18 cellular contexts compared by ENCODE assay signal in genomic region chr4:83503974-83504373, GRCh38. TPM values are rescaled to one million over a fixed set of nuclear protein-coding genes. Genes with fewer than 3 reads are reported as not detected.
A peak's percentile ranks its signal among the peaks of the same experiment; 100 is the strongest.
DNase-seq lines count a peak whose midpoint lies in the region; ATAC-seq, FAIRE-seq and TF ChIP-seq lines count a peak whose summit lies in the region.
"Had no signal": no experiment of that assay in that cellular context is flagged by ENCODE, and none has a peak within 500 bp of the region (broad histone marks: within the 10 kb centered on the region; RNA-seq: fewer than 3 reads in every experiment).

No MANE protein-coding gene starts in this region.

- TF ChIP-seq EP300 in K562 (IDR thresholded peaks at IDR 0.05; ENCODE audit: low read length), result no peak

- no peaks in the 10 kb centered on the region; a peak in 2 of 5 replicates for H3K4me1 ChIP-seq in K562 (replicated peaks in 1 of 2; ENCODE audit: control insufficient read depth in 2 of 2, insufficient read depth in 2 of 2, low read length in 2 of 2)
- H3K4me1 ChIP-seq in tibial artery, result no peaks in the 10 kb centered on the region
- H3K4me1 ChIP-seq: BLaER1, right lobe of liver had no signal

- peaks cover 2% of the 10 kb centered on the region for H3K36me3 Mint-ChIP-seq in T-helper 1 cell treated with Interleukin-12 subunit alpha and Interleukin-12 subunit beta and Interleukin-4 antibody, amounts not matched to agents 30 μg/mL and 1 μg/mL, for 36 hours (ENCODE audit: low read depth)
- no peaks in the 10 kb centered on the region for H3K36me3 Mint-ChIP-seq in WTC11

- no peak for TF ChIP-seq POLR2A in K562 (conservative IDR thresholded peaks at IDR 0.05)

- H3K79me2 ChIP-seq in K562 (ENCODE audit: control insufficient read depth, insufficient read depth, low read length), result no peaks in the 10 kb centered on the region

- no TSS peak for BruUV-seq in K562 (replicated peaks; lab: Mats Ljungman, UMichigan)

- no peak for FAIRE-seq in K562 (lab: Jason Lieb, UNC)

- H3K36me3 ChIP-seq in K562 (ENCODE audit: control insufficient read depth, insufficient read depth, low read length) (no peaks in the 10 kb centered on the region), tibial artery (no peaks in the 10 kb centered on the region)
- H3K36me3 ChIP-seq: BLaER1, right lobe of liver had no signal

- no peak overlapping the region for H3K4me3 ChIP-seq in K562
- no peak overlapping the region for H3K4me3 ChIP-seq in tibial artery
- H3K4me3 ChIP-seq: BLaER1, right lobe of liver had no signal

- ATAC-seq in stimulated activated naive CD8-positive, alpha-beta T cell treated with anti-CD3 and anti-CD28 coated beads, Interleukin-15, amount 100 ng/mL, for 72 hours, result peak; percentile 54
- ATAC-seq in stimulated activated naive CD8-positive, alpha-beta T cell treated with anti-CD3 and anti-CD28 coated beads, Interleukin-15, Interleukin-2, amounts not matched to agents 100 U/mL and 50 U/mL, for 24 hours, result no peak
- no peak for ATAC-seq in K562
- ATAC-seq in WTC11, result no peak
- ATAC-seq: left ventricle myocardium superior, right lobe of liver had no signal

- H3K27me3 ChIP-seq in K562 (ENCODE audit: control insufficient read depth in 2 of 2, insufficient read depth in 2 of 2, low read length in 2 of 2) (no peaks in the 10 kb centered on the region), tibial artery (no peaks in the 10 kb centered on the region)
- H3K27me3 ChIP-seq: BLaER1, right lobe of liver had no signal

- H3K9me3 Mint-ChIP-seq in stimulated activated naive CD8-positive, alpha-beta T cell treated with anti-CD3 and anti-CD28 coated beads, Interleukin-15, amount 100 ng/mL, for 72 hours, result no peaks in the 10 kb centered on the region
- H3K9me3 Mint-ChIP-seq in T-helper 1 cell treated with Interleukin-12 subunit alpha and Interleukin-12 subunit beta and Interleukin-4 antibody, amounts not matched to agents 30 μg/mL and 1 μg/mL, for 36 hours, result no peaks in the 10 kb centered on the region
- H3K9me3 Mint-ChIP-seq in WTC11, result peaks cover under 1% of the 10 kb centered on the region; the same call in 1 of the 2 replicates

- TF ChIP-seq CTCF in K562 (IDR thresholded peaks at IDR 0.05 in 2 of 3, conservative IDR thresholded peaks at IDR 0.05 in 1 of 3; ENCODE audit: insufficient read depth in 2 of 3, low read depth in 1 of 3, low read length in 3 of 3) (no peak), WTC11 (IDR thresholded peaks at IDR 0.05) (no peak), tibial artery (IDR thresholded peaks at IDR 0.05) (no peak)

- POLR2A ChIA-PET in K562 (lab: Yijun Ruan, JAX) (no interaction called here), WTC11 (lab: Charles Lee) (no interaction called here)

- H3K9ac ChIP-seq in K562 (ENCODE audit: insufficient read depth in 1 of 2, low read depth in 2 of 2, low read length in 2 of 2), result no peak overlapping the region
- H3K9ac ChIP-seq: BLaER1 had no signal

- H3K27ac ChIP-seq in K562 (ENCODE audit: extremely low read depth, low read depth, low read length) (no peak overlapping the region), tibial artery (no peak overlapping the region)
- H3K27ac ChIP-seq: BLaER1, right lobe of liver had no signal

- intact Hi-C loops in K562 (cut with micrococcal nuclease), result loop anchor here (10.0 kb wide), 2 partner anchors 251 to 1001 kb away; no protein-coding TSS in a partner anchor
- intact Hi-C loops in tibial artery (cut with DNase I; ENCODE audit: low total_unique reads), result no loop called here

- CTCF ChIA-PET in K562 (lab: Yijun Ruan, JAX; ENCODE audit: low intra/inter-chr PET ratio), result no interaction called here
- CTCF ChIA-PET in WTC11 (lab: Charles Lee), result no interaction called here

- no peak for TF ChIP-seq RAD21 in K562 (CRISPR knock-in tag; conservative IDR thresholded peaks at IDR 0.05 in 1 of 2, IDR thresholded peaks at IDR 0.05 in 1 of 2)

- H3K9me1 ChIP-seq in K562 (ENCODE audit: control insufficient read depth, insufficient read depth, low read length), result no peaks in the 10 kb centered on the region

- H3K9me3 ChIP-seq in K562 (replicated peaks; ENCODE audit: control insufficient read depth, insufficient read depth, low read depth, low read length), result no peaks in the 10 kb centered on the region
- H3K9me3 ChIP-seq in tibial artery, result no peaks in the 10 kb centered on the region
- H3K9me3 ChIP-seq: BLaER1, right lobe of liver had no signal

- in situ Hi-C loops in K562 (cut with MboI), result loop anchor here (25.0 kb wide), 1 partner anchor 1008 kb away; no protein-coding TSS in a partner anchor

- H3K27ac Mint-ChIP-seq in stimulated activated naive CD8-positive, alpha-beta T cell treated with anti-CD3 and anti-CD28 coated beads, Interleukin-15, amount 100 ng/mL, for 72 hours, result no peak overlapping the region
- H3K27ac Mint-ChIP-seq in T-helper 1 cell treated with Interleukin-12 subunit alpha and Interleukin-12 subunit beta and Interleukin-4 antibody, amounts not matched to agents 30 μg/mL and 1 μg/mL, for 36 hours, result peak overlapping the region; percentile 12
- no peak overlapping the region for H3K27ac Mint-ChIP-seq in WTC11

- H3K4me3 Mint-ChIP-seq in stimulated activated naive CD8-positive, alpha-beta T cell treated with anti-CD3 and anti-CD28 coated beads, Interleukin-15, amount 100 ng/mL, for 72 hours, result no peak overlapping the region
- H3K4me3 Mint-ChIP-seq in T-helper 1 cell treated with Interleukin-12 subunit alpha and Interleukin-12 subunit beta and Interleukin-4 antibody, amounts not matched to agents 30 μg/mL and 1 μg/mL, for 36 hours, result no peak overlapping the region
- no peak overlapping the region for H3K4me3 Mint-ChIP-seq in WTC11

- H3K27me3 Mint-ChIP-seq in stimulated activated naive CD8-positive, alpha-beta T cell treated with anti-CD3 and anti-CD28 coated beads, Interleukin-15, amount 100 ng/mL, for 72 hours, result no peaks in the 10 kb centered on the region
- H3K27me3 Mint-ChIP-seq in T-helper 1 cell treated with Interleukin-12 subunit alpha and Interleukin-12 subunit beta and Interleukin-4 antibody, amounts not matched to agents 30 μg/mL and 1 μg/mL, for 36 hours (ENCODE audit: low read depth), result no peaks in the 10 kb centered on the region
- no peaks in the 10 kb centered on the region; the same call in 1 of the 2 replicates for H3K27me3 Mint-ChIP-seq in WTC11 (ENCODE audit: low read depth)

- H3K4me1 Mint-ChIP-seq in stimulated activated naive CD8-positive, alpha-beta T cell treated with anti-CD3 and anti-CD28 coated beads, Interleukin-15, amount 100 ng/mL, for 72 hours, result peaks cover 7% of the 10 kb centered on the region
- H3K4me1 Mint-ChIP-seq in T-helper 1 cell treated with Interleukin-12 subunit alpha and Interleukin-12 subunit beta and Interleukin-4 antibody, amounts not matched to agents 30 μg/mL and 1 μg/mL, for 36 hours (ENCODE audit: low read depth), result peaks cover 9% of the 10 kb centered on the region
- H3K4me1 Mint-ChIP-seq in WTC11, result peaks cover 7% of the 10 kb centered on the region

- H2AFZ ChIP-seq in K562 (ENCODE audit: low read depth, low read length), result peak overlapping the region; percentile 34

- no peak for DNase-seq in stimulated activated naive CD8-positive, alpha-beta T cell treated with anti-CD3 and anti-CD28 coated beads, Interleukin-15, amount 100 ng/mL, for 72 hours
- DNase-seq in stimulated activated naive CD8-positive, alpha-beta T cell treated with anti-CD3 and anti-CD28 coated beads, Interleukin-15, Interleukin-2, amounts not matched to agents 100 U/mL and 50 U/mL, for 24 hours, result no peak
- DNase-seq in K562 (ENCODE audit: extremely low read depth in 1 of 4, low spot score in 3 of 4) (no peak), WTC11 (ENCODE audit: low spot score) (no peak), DMS 273 (lab: John Stamatoyannopoulos, UW; ENCODE audit: unreplicated experiment) (no peak), tibial artery (no peak)
- DNase-seq: activated CD8-positive, alpha-beta memory T cell treated with anti-CD3 and anti-CD28 coated beads, Interleukin-2, amount 50 U/mL, for 4 hours; amniotic stem cell; caudate nucleus; DMS153; left ventricle myocardium superior; NCI-H1417; NCI-H524; occipital lobe; right lobe of liver; SW 1271 had no signal

- no peaks in the 10 kb centered on the region for H4K20me1 ChIP-seq in K562 (replicated peaks; ENCODE audit: control insufficient read depth, insufficient read depth, low read length)
- H4K20me1 ChIP-seq: BLaER1 had no signal

- no peak overlapping the region for H3K4me2 ChIP-seq in K562 (ENCODE audit: insufficient read depth, low read length)
- H3K4me2 ChIP-seq: BLaER1 had no signal

RNA-seq across cellular contexts. Expression of gene ABRAXAS1, which starts 19.1 kb away (rescaled TPM):
- 14.8 and 37.7 TPM in 2 replicates for total RNA-seq in K562 (2011; cell fraction: chromatin; rRNA removed; ENCODE audit: low replicate concordance)
- 19.7 and 26.7 TPM in 2 replicates for total RNA-seq in K562 (2011; cell fraction: nucleolus; rRNA removed)
- 29.8 and 51.8 TPM in 2 replicates for total RNA-seq in K562 (2011; cell fraction: nucleoplasm; rRNA removed)
- total RNA-seq in K562 (2014; rRNA removed) (18.4 and 27.0 TPM in 2 replicates), K562 (2014; rRNA removed; fragmentation: Illumina TruSeq; extraction: Trizol) (22.4 and 26.0 TPM in 2 replicates), K562 (2015; rRNA removed; fragmentation: Illumina TruSeq; extraction: Trizol) (17.9 and 22.1 TPM in 2 replicates), K562 (2021) (27.6 and 30.9 TPM in 2 replicates), WTC11 (2021) (26.3 to 36.6 TPM (median 35.5 TPM) in 3 replicates)
- polyA plus RNA-seq in K562 (2011; rRNA removed) (43.2 and 48.3 TPM in 2 replicates), K562 (2014; fragmentation: Illumina TruSeq; extraction: Trizol) (37.6 and 37.7 TPM in 2 replicates), K562 (2014; fragmentation: Nextera tagmentation; extraction: Ambion mirVana) (10 to 100 TPM; 10.8 to 13.7 TPM), K562 (2014; rRNA removed) (20.6 and 32.9 TPM in 2 replicates)
- 7.0 and 20.7 TPM in 2 replicates for polyA plus RNA-seq in K562 (2011; cell fraction: cytosol; rRNA removed)
- polyA plus RNA-seq in K562 (2011; cell fraction: nucleus; rRNA removed), result 13.5 and 17.7 TPM in 2 replicates
- polyA plus RNA-seq in K562 (2012), result 23.7 and 59.5 TPM in 2 replicates
- polyA minus RNA-seq in K562 (2011; rRNA and poly(A)+ RNA removed), result 45.2 and 54.5 TPM in 2 replicates
- 20.3 and 21.8 TPM in 2 replicates for polyA minus RNA-seq in K562 (2011; cell fraction: cytosol; rRNA and poly(A)+ RNA removed)
- polyA minus RNA-seq in K562 (2011; cell fraction: nucleus; rRNA and poly(A)+ RNA removed), result 20.1 and 30.0 TPM in 2 replicates

RNA-seq across cellular contexts. Expression of gene GPAT3, which starts 31.9 kb away (rescaled TPM):
- 17.1 and 23.6 TPM in 2 replicates for total RNA-seq in K562 (2011; cell fraction: chromatin; rRNA removed; ENCODE audit: low replicate concordance)
- 15.7 and 18.8 TPM in 2 replicates for total RNA-seq in K562 (2011; cell fraction: nucleolus; rRNA removed)
- total RNA-seq in K562 (2011; cell fraction: nucleoplasm; rRNA removed), result 17.5 and 23.5 TPM in 2 replicates
- total RNA-seq in K562 (2014; rRNA removed) (7.9 and 14.0 TPM in 2 replicates), K562 (2014; rRNA removed; fragmentation: Illumina TruSeq; extraction: Trizol) (15.1 and 18.8 TPM in 2 replicates), K562 (2015; rRNA removed; fragmentation: Illumina TruSeq; extraction: Trizol) (16.1 and 17.0 TPM in 2 replicates), K562 (2021) (14.9 and 15.0 TPM in 2 replicates), WTC11 (2021) (1.3 to 1.6 TPM (median 1.6 TPM) in 3 replicates)
- polyA plus RNA-seq in K562 (2011; rRNA removed) (12.8 and 14.0 TPM in 2 replicates), K562 (2014; fragmentation: Illumina TruSeq; extraction: Trizol) (12.0 and 12.3 TPM in 2 replicates), K562 (2014; fragmentation: Nextera tagmentation; extraction: Ambion mirVana) (1 to 10 TPM; 4.1 to 7.2 TPM), K562 (2014; rRNA removed) (9.4 and 13.1 TPM in 2 replicates)
- polyA plus RNA-seq in K562 (2011; cell fraction: cytosol; rRNA removed), result 9.0 and 11.3 TPM in 2 replicates
- 6.7 and 10.4 TPM in 2 replicates for polyA plus RNA-seq in K562 (2011; cell fraction: nucleus; rRNA removed)
- 14.1 and 29.3 TPM in 2 replicates for polyA plus RNA-seq in K562 (2012)
- polyA minus RNA-seq in K562 (2011; rRNA and poly(A)+ RNA removed), result 11.0 and 12.6 TPM in 2 replicates
- 5.2 and 5.6 TPM in 2 replicates for polyA minus RNA-seq in K562 (2011; cell fraction: cytosol; rRNA and poly(A)+ RNA removed)
- 3.5 and 5.6 TPM in 2 replicates for polyA minus RNA-seq in K562 (2011; cell fraction: nucleus; rRNA and poly(A)+ RNA removed)
- total RNA-seq: occipital lobe had no signal

RNA-seq across cellular contexts. Expression of gene MRPS18C, which starts 48.1 kb away (rescaled TPM):
- total RNA-seq in K562 (2011; cell fraction: chromatin; rRNA removed; ENCODE audit: low replicate concordance), result 23.5 and 59.1 TPM in 2 replicates
- total RNA-seq in K562 (2011; cell fraction: nucleolus; rRNA removed), result 20.2 and 21.1 TPM in 2 replicates
- total RNA-seq in K562 (2011; cell fraction: nucleoplasm; rRNA removed), result 35.0 and 61.6 TPM in 2 replicates
- 53.3 and 54.3 TPM in 2 replicates for total RNA-seq in K562 (2014; rRNA removed)
- 149 and 150 TPM in 2 replicates for total RNA-seq in K562 (2014; rRNA removed; fragmentation: Illumina TruSeq; extraction: Trizol)
- total RNA-seq in K562 (2015; rRNA removed; fragmentation: Illumina TruSeq; extraction: Trizol), result 114 and 138 TPM in 2 replicates
- total RNA-seq in K562 (2021), result 110 and 115 TPM in 2 replicates
- 71.9 and 94.6 TPM in 2 replicates for polyA plus RNA-seq in K562 (2011; rRNA removed)
- 19.2 and 45.8 TPM in 2 replicates for polyA plus RNA-seq in K562 (2011; cell fraction: cytosol; rRNA removed)
- polyA plus RNA-seq in K562 (2011; cell fraction: nucleus; rRNA removed), result 14.5 and 28.5 TPM in 2 replicates
- 76.9 and 195 TPM in 2 replicates for polyA plus RNA-seq in K562 (2012)
- 96.5 and 138 TPM in 2 replicates for polyA plus RNA-seq in K562 (2014; fragmentation: Illumina TruSeq; extraction: Trizol)
- 100 to 1,000 TPM; 329 to 390 TPM for polyA plus RNA-seq in K562 (2014; fragmentation: Nextera tagmentation; extraction: Ambion mirVana)
- polyA plus RNA-seq in K562 (2014; rRNA removed), result 77.0 and 79.9 TPM in 2 replicates
- 51.3 and 62.6 TPM in 2 replicates for polyA minus RNA-seq in K562 (2011; rRNA and poly(A)+ RNA removed)
- 12.3 and 51.6 TPM in 2 replicates for polyA minus RNA-seq in K562 (2011; cell fraction: cytosol; rRNA and poly(A)+ RNA removed)
- 19.7 and 35.3 TPM in 2 replicates for polyA minus RNA-seq in K562 (2011; cell fraction: nucleus; rRNA and poly(A)+ RNA removed)
- total RNA-seq in WTC11 (2021), result 60.0 to 60.6 TPM (median 60.3 TPM) in 3 replicates

RNA-seq across cellular contexts. Expression of gene HELQ, which starts 48.4 kb away (rescaled TPM):
- 20.1 and 26.8 TPM in 2 replicates for total RNA-seq in K562 (2011; cell fraction: chromatin; rRNA removed; ENCODE audit: low replicate concordance)
- total RNA-seq in K562 (2011; cell fraction: nucleolus; rRNA removed), result 17.3 and 20.3 TPM in 2 replicates
- 22.4 and 22.8 TPM in 2 replicates for total RNA-seq in K562 (2011; cell fraction: nucleoplasm; rRNA removed)
- total RNA-seq in K562 (2014; rRNA removed) (15.2 and 16.3 TPM in 2 replicates), K562 (2014; rRNA removed; fragmentation: Illumina TruSeq; extraction: Trizol) (11.9 and 12.7 TPM in 2 replicates), K562 (2015; rRNA removed; fragmentation: Illumina TruSeq; extraction: Trizol) (11.3 and 12.6 TPM in 2 replicates), K562 (2021) (11.0 and 13.5 TPM in 2 replicates), WTC11 (2021) (10.1 to 12.9 TPM (median 12.4 TPM) in 3 replicates)
- polyA plus RNA-seq in K562 (2011; rRNA removed) (11.6 and 13.1 TPM in 2 replicates), K562 (2014; fragmentation: Illumina TruSeq; extraction: Trizol) (10.9 and 12.7 TPM in 2 replicates), K562 (2014; fragmentation: Nextera tagmentation; extraction: Ambion mirVana) (1 to 10 TPM; 3.5 to 5.6 TPM), K562 (2014; rRNA removed) (9.2 and 15.7 TPM in 2 replicates)
- 3.9 and 5.7 TPM in 2 replicates for polyA plus RNA-seq in K562 (2011; cell fraction: cytosol; rRNA removed)
- polyA plus RNA-seq in K562 (2011; cell fraction: nucleus; rRNA removed), result 11.0 and 11.1 TPM in 2 replicates
- 8.6 and 9.3 TPM in 2 replicates for polyA plus RNA-seq in K562 (2012)
- 18.7 and 21.2 TPM in 2 replicates for polyA minus RNA-seq in K562 (2011; rRNA and poly(A)+ RNA removed)
- polyA minus RNA-seq in K562 (2011; cell fraction: cytosol; rRNA and poly(A)+ RNA removed), result 2.5 and 5.2 TPM in 2 replicates
- 18.3 and 32.5 TPM in 2 replicates for polyA minus RNA-seq in K562 (2011; cell fraction: nucleus; rRNA and poly(A)+ RNA removed)
